In the genomic region with DNA sequence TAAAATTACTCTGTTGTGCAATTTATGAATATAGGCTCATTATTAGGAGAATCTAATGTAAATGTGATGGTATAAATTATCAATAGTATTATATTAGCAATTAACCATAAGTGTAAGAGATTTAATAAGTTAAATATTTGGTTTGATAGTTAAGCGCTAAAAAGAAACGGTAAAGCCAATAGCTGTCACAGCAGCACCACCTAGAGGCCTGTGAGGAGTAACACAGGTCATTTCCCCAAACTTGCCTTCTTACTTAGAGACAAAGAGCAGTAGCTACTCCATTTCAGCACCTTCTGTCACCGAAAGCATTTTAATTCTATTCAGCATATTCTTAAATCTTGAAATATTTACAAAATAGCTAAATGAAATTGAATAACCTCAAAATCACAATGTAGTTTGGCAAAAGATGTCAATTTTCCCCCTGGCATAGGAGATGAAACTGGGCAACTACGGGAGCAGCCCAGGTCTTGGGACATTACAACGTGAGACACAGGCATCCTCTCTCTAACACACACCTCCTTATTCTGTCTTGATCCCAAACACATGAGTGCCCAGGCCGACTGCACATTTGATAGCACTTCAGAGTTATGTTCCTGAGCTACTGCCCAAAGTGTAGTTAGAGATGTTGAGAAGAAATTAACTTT, we compare ENCODE assay signal across 9 cellular contexts. TPM values are rescaled to one million over a fixed set of nuclear protein-coding genes. Genes with fewer than 3 reads are reported as not detected.
DNase-seq lines count a peak whose midpoint lies in the region; ATAC-seq, FAIRE-seq and TF ChIP-seq lines count a peak whose summit lies in the region.
"Had no signal": no experiment of that assay in that cellular context is flagged by ENCODE, and none has a peak within 500 bp of the region (broad histone marks: within the 10 kb centered on the region; RNA-seq: fewer than 3 reads in every experiment).

No MANE protein-coding gene starts in this region.

- no peaks in the 10 kb centered on the region for H3K9me1 ChIP-seq in endothelial cell of umbilical vein (replicated peaks; ENCODE audit: control insufficient read depth, extremely low read depth, insufficient read depth, low read length)

- H3K4me1 ChIP-seq in endothelial cell of umbilical vein (ENCODE audit: control insufficient read depth, extremely low read depth, insufficient read depth, low read length) (no peaks in the 10 kb centered on the region), tibial artery (no peaks in the 10 kb centered on the region)

- peak; percentile 41 for DNase-seq in NCI-H1436 (lab: John Stamatoyannopoulos, UW)
- no peak for DNase-seq in NCI-H1436 treated with DMSO at 0.1 percent for 48 hours (lab: John Stamatoyannopoulos, UW)
- peak; percentile 48 for DNase-seq in HFFc6
- peak; percentile 21 for DNase-seq in NCI-H69 (lab: John Stamatoyannopoulos, UW)
- DNase-seq in activated CD8-positive, alpha-beta T cell treated with anti-CD3 and anti-CD28 coated beads for 36 hours, result peak; percentile 70
- DNase-seq in endothelial cell of umbilical vein (ENCODE audit: low read depth, low spot score), result peak; percentile 66
- DNase-seq in tibial artery, result no peak

- H3K27me3 Mint-ChIP-seq in HFFc6 (ENCODE audit: insufficient read depth) (peaks cover 5% of the 10 kb centered on the region; the same call in 1 of the 2 replicates), nephron (ENCODE audit: low read depth) (peaks cover 14% of the 10 kb centered on the region)
- H3K27me3 Mint-ChIP-seq in activated CD8-positive, alpha-beta T cell treated with anti-CD3 and anti-CD28 coated beads for 36 hours, result no peaks in the 10 kb centered on the region

- no peak overlapping the region for H3K4me3 Mint-ChIP-seq in HFFc6
- H3K4me3 Mint-ChIP-seq in activated CD8-positive, alpha-beta T cell treated with anti-CD3 and anti-CD28 coated beads for 36 hours, result no peak overlapping the region
- no peak overlapping the region for H3K4me3 Mint-ChIP-seq in nephron

- POLR2A ChIA-PET in activated CD8-positive, alpha-beta T cell treated with anti-CD3 and anti-CD28 coated beads for 36 hours (lab: Charles Lee), result no interaction called here
- POLR2A ChIA-PET in endothelial cell of umbilical vein (lab: Charles Lee), result no interaction called here

- peak; percentile 85 for FAIRE-seq in endothelial cell of umbilical vein (lab: Jason Lieb, UNC)

- H3K36me3 Mint-ChIP-seq in HFFc6 (ENCODE audit: low read depth) (no peaks in the 10 kb centered on the region), nephron (ENCODE audit: low read depth) (no peaks in the 10 kb centered on the region)
- H3K36me3 Mint-ChIP-seq in activated CD8-positive, alpha-beta T cell treated with anti-CD3 and anti-CD28 coated beads for 36 hours (ENCODE audit: low read depth), result no peaks in the 10 kb centered on the region

- no peaks in the 10 kb centered on the region for H3K9me3 ChIP-seq in endothelial cell of umbilical vein (replicated peaks; ENCODE audit: control insufficient read depth, insufficient read depth, low read length)
- H3K9me3 ChIP-seq in tibial artery, result no peaks in the 10 kb centered on the region
- H3K9me3 ChIP-seq: BLaER1 treated with 17β-estradiol and CSF1 and Interleukin-3, amounts not matched to agents 10 nM and 100 nM had no signal

- no peaks in the 10 kb centered on the region for H3K4me1 Mint-ChIP-seq in HFFc6 (ENCODE audit: low read depth)
- peaks cover 2% of the 10 kb centered on the region for H3K4me1 Mint-ChIP-seq in activated CD8-positive, alpha-beta T cell treated with anti-CD3 and anti-CD28 coated beads for 36 hours (ENCODE audit: low read depth)
- no peaks in the 10 kb centered on the region for H3K4me1 Mint-ChIP-seq in nephron

- no peaks in the 10 kb centered on the region for H3K9me3 Mint-ChIP-seq in HFFc6
- H3K9me3 Mint-ChIP-seq in activated CD8-positive, alpha-beta T cell treated with anti-CD3 and anti-CD28 coated beads for 36 hours, result no peaks in the 10 kb centered on the region
- peaks cover 2% of the 10 kb centered on the region for H3K9me3 Mint-ChIP-seq in nephron

- no TSS peak for BruUV-seq in endothelial cell of umbilical vein (replicated peaks; lab: Mats Ljungman, UMichigan)

- peak; percentile 76 for ATAC-seq in activated CD8-positive, alpha-beta T cell treated with anti-CD3 and anti-CD28 coated beads for 36 hours

- no peak overlapping the region for H3K4me2 ChIP-seq in endothelial cell of umbilical vein (ENCODE audit: insufficient read depth, low read length)

- H3K36me3 ChIP-seq in endothelial cell of umbilical vein (ENCODE audit: control insufficient read depth in 2 of 2, extremely low read depth in 1 of 2, insufficient read depth in 2 of 2, low read length in 2 of 2) (no peaks in the 10 kb centered on the region), tibial artery (no peaks in the 10 kb centered on the region)
- H3K36me3 ChIP-seq: BLaER1 treated with 17β-estradiol and CSF1 and Interleukin-3, amounts not matched to agents 10 nM and 100 nM had no signal

- H4K20me1 ChIP-seq in endothelial cell of umbilical vein (replicated peaks; ENCODE audit: control insufficient read depth, extremely low read depth, insufficient read depth, low read length), result no peaks in the 10 kb centered on the region
- H4K20me1 ChIP-seq: BLaER1 treated with 17β-estradiol and CSF1 and Interleukin-3, amounts not matched to agents 10 nM and 100 nM had no signal

- TF ChIP-seq POLR2A in endothelial cell of umbilical vein (IDR thresholded peaks at IDR 0.05; ENCODE audit: low read depth, low read length), result no peak

- intact Hi-C loops in activated CD8-positive, alpha-beta T cell treated with anti-CD3 and anti-CD28 coated beads for 36 hours (cut with micrococcal nuclease), result loop anchor here (1.0 kb wide), 1 partner anchor 298 kb away; no protein-coding TSS in a partner anchor
- intact Hi-C loops in endothelial cell of umbilical vein (cut with micrococcal nuclease) (loop anchor here (1.0 to 5.0 kb wide), 5 partner anchors 298 to 1211 kb away; a partner anchor contains a TSS), tibial artery (cut with DNase I; ENCODE audit: low total_unique reads) (no loop called here)

- CTCF ChIA-PET in activated CD8-positive, alpha-beta T cell treated with anti-CD3 and anti-CD28 coated beads for 36 hours (lab: Charles Lee), result interaction anchor here (0.7 to 3.9 kb wide), 75 partner anchors 9 to 1821 kb away, joined by 3 to 72 read pairs (median 4); no protein-coding TSS in a partner anchor
- CTCF ChIA-PET in endothelial cell of umbilical vein (lab: Charles Lee), result interaction anchor here (0.7 to 4.9 kb wide), 70 partner anchors 9 to 1670 kb away, joined by 3 to 91 read pairs (median 5); a partner anchor contains a TSS

- no peak overlapping the region for H2AFZ ChIP-seq in endothelial cell of umbilical vein (ENCODE audit: low read depth, low read length)

- peaks cover 6 to 26% of the 10 kb centered on the region in 2 experiments for H3K27me3 ChIP-seq in endothelial cell of umbilical vein (ENCODE audit: control insufficient read depth in 2 of 2, insufficient read depth in 2 of 2, low read length in 2 of 2)
- H3K27me3 ChIP-seq in tibial artery, result peaks cover 0 to 9% of the 10 kb centered on the region in 2 donors
- H3K27me3 ChIP-seq: BLaER1 treated with 17β-estradiol and CSF1 and Interleukin-3, amounts not matched to agents 10 nM and 100 nM had no signal

- dilution Hi-C loops in endothelial cell of umbilical vein (cut with MboI; ENCODE audit: extremely low pct_ligation_motif_present, low sequenced_read_pairs), result no loop called here

- H3K27ac Mint-ChIP-seq in HFFc6, result no peak overlapping the region
- no peak overlapping the region for H3K27ac Mint-ChIP-seq in activated CD8-positive, alpha-beta T cell treated with anti-CD3 and anti-CD28 coated beads for 36 hours
- peak overlapping the region; percentile 7 to 75 (median 61) for H3K27ac Mint-ChIP-seq in nephron

- peak; percentile 89 for TF ChIP-seq CTCF in HFFc6 (IDR thresholded peaks at IDR 0.05)
- peak; percentile 72 for TF ChIP-seq CTCF in activated CD8-positive, alpha-beta T cell treated with anti-CD3 and anti-CD28 coated beads for 36 hours (IDR thresholded peaks at IDR 0.05)
- TF ChIP-seq CTCF in endothelial cell of umbilical vein (IDR thresholded peaks at IDR 0.05; ENCODE audit: extremely low read depth in 1 of 2, insufficient read depth in 1 of 2, low read depth in 1 of 2, low read length in 2 of 2), result peak; percentile 63 to 75
- TF ChIP-seq CTCF in nephron (IDR thresholded peaks at IDR 0.05; ENCODE audit: unreplicated experiment in 3 of 3), result peak; percentile 91 to 93 (median 93)
- TF ChIP-seq CTCF in tibial artery (IDR thresholded peaks at IDR 0.05), result peak; percentile 67 to 82

- H3K9ac ChIP-seq in endothelial cell of umbilical vein (replicated peaks; ENCODE audit: extremely low read depth, insufficient read depth, low read length), result no peak overlapping the region
- H3K9ac ChIP-seq: BLaER1 treated with 17β-estradiol and CSF1 and Interleukin-3, amounts not matched to agents 10 nM and 100 nM had no signal

- H3K79me2 ChIP-seq in endothelial cell of umbilical vein (ENCODE audit: control insufficient read depth, insufficient read depth, low read length), result no peaks in the 10 kb centered on the region

- no peak overlapping the region for H3K4me3 ChIP-seq in endothelial cell of umbilical vein (replicated peaks in 1 of 3; ENCODE audit: insufficient read depth in 1 of 3, low read depth in 1 of 3, low read length in 3 of 3)
- H3K4me3 ChIP-seq in tibial artery, result no peak overlapping the region
- H3K4me3 ChIP-seq: BLaER1 treated with 17β-estradiol and CSF1 and Interleukin-3, amounts not matched to agents 10 nM and 100 nM had no signal

- no peak overlapping the region for H3K27ac ChIP-seq in endothelial cell of umbilical vein (ENCODE audit: insufficient read depth, low read depth, low read length)
- no peak overlapping the region for H3K27ac ChIP-seq in tibial artery
- H3K27ac ChIP-seq: BLaER1 treated with 17β-estradiol and CSF1 and Interleukin-3, amounts not matched to agents 10 nM and 100 nM had no signal

TF ChIP-seq in endothelial cell of umbilical vein, 7 proteins besides CTCF, POLR2A, EP300 and RAD21:
- no peak for TF ChIP-seq MYC (IDR thresholded peaks at IDR 0.05; ENCODE audit: low read depth, low read length)

RNA-seq across cellular contexts. Expression of a gene that starts 14.3 kb away (rescaled TPM):
- total RNA-seq in HFFc6 (2021; fragmentation: NEBNext Ultra II Directional; extraction: Animal tissue kit (Norgen Biotek cat#: 25700)), result under 1 TPM in 1 of 6 experiments, not detected in 5; 0.52 TPM
- not detected for total RNA-seq in activated CD8-positive, alpha-beta T cell treated with anti-CD3 and anti-CD28 coated beads for 36 hours
- total RNA-seq in endothelial cell of umbilical vein, result not detected in 2 replicates
- polyA plus RNA-seq in endothelial cell of umbilical vein, result not detected in 2 replicates
- not detected in 2 replicates for polyA plus RNA-seq in endothelial cell of umbilical vein (2011; cell fraction: cytosol; rRNA removed)
- not detected in 2 replicates for polyA plus RNA-seq in endothelial cell of umbilical vein (2011; cell fraction: nucleus; rRNA removed)
- not detected in 2 replicates for polyA plus RNA-seq in endothelial cell of umbilical vein (2012)
- polyA minus RNA-seq in endothelial cell of umbilical vein, result not detected in 2 replicates
- not detected for polyA minus RNA-seq in endothelial cell of umbilical vein (2011; cell fraction: cytosol; rRNA and poly(A)+ RNA removed)
- not detected in 2 replicates for polyA minus RNA-seq in endothelial cell of umbilical vein (2011; cell fraction: nucleus; rRNA and poly(A)+ RNA removed)

Comparison
In these comparisons a context has a peak if more than half of its experiments do, and no peak if none do; other contexts are left out.
1. DNase-seq: peak in NCI-H1436 (single experiment), HFFc6 (single experiment), NCI-H69 (single experiment), activated CD8-positive, alpha-beta T cell treated with anti-CD3 and anti-CD28 coated beads for 36 hours (single experiment) and endothelial cell of umbilical vein (single experiment); none in NCI-H1436 treated with DMSO at 0.1 percent for 48 hours (single experiment) and tibial artery (0 of 2).
2. H3K27ac Mint-ChIP-seq: peak in nephron (3 of 3); none in HFFc6 (single experiment) and activated CD8-positive, alpha-beta T cell treated with anti-CD3 and anti-CD28 coated beads for 36 hours (single experiment).
3. Peak in every context shown above with its lines, with median percentiles within 50 percentile points of each other: CTCF ChIP-seq.